ENCODE assay signal across 8 cellular contexts in genomic region chr12:124568431-124569374, GRCh38. TPM values are rescaled to one million over a fixed set of nuclear protein-coding genes. Genes with fewer than 3 reads are reported as not detected.
DNase-seq lines count a peak whose midpoint lies in the region; ATAC-seq and TF ChIP-seq lines count a peak whose summit lies in the region.

No MANE protein-coding gene starts in this region.

- H3F3A ChIP-seq in MM.1S (ENCODE audit: insufficient read depth, low read length): peaks cover 4% of the 10 kb centered on the region; the same call in 1 of the 2 replicates

- no peaks in the 10 kb centered on the region for H3K9me3 ChIP-seq in MM.1S (replicated peaks; ENCODE audit: insufficient read depth, low read length)
- H3K9me3 ChIP-seq in uterus: no peaks in the 10 kb centered on the region

- H3K4me3 ChIP-seq in GM12865 (ENCODE audit: low read depth, low read length): peak overlapping the region; percentile 8
- H3K4me3 ChIP-seq in MM.1S (ENCODE audit: low read length): no peak overlapping the region; the same call in 1 of the 2 replicates
- no peak overlapping the region for H3K4me3 ChIP-seq in fibroblast of pulmonary artery (replicated peaks; ENCODE audit: low read depth, low read length)
- peak overlapping the region in 1 of 2 donors; percentile 37 for H3K4me3 ChIP-seq in uterus

- H3K27ac ChIP-seq in MM.1S (ENCODE audit: low read length) (peak overlapping the region; percentile 66; the same call in 1 of the 2 replicates), uterus (peak overlapping the region; percentile 92 to 96)

- TF ChIP-seq POLR2A in uterus (IDR thresholded peaks at IDR 0.05): no peak

- H3K9ac ChIP-seq in MM.1S (ENCODE audit: low read length): peak overlapping the region; percentile 47; the same call in 1 of the 2 replicates

- no peaks in the 10 kb centered on the region for H3K27me3 Mint-ChIP-seq in WTC11 (ENCODE audit: low read depth)
- no peaks in the 10 kb centered on the region for H3K27me3 Mint-ChIP-seq in naive B cell

- CTCF ChIA-PET in WTC11 (lab: Charles Lee): interaction anchor here (0.7 to 2.0 kb wide), 13 partner anchors 17 to 423 kb away, joined by 3 to 15 read pairs (median 3); no protein-coding TSS in a partner anchor

- H3K4me3 Mint-ChIP-seq in WTC11 (peak overlapping the region; percentile 79), naive B cell (peak overlapping the region; percentile 85 to 93 (median 88))

- peak; percentile 72 for TF ChIP-seq CTCF in AG09319 (IDR thresholded peaks at IDR 0.05; ENCODE audit: low read depth, low read length)
- TF ChIP-seq CTCF in GM12865 (IDR thresholded peaks at IDR 0.05; ENCODE audit: insufficient read depth, low read depth, low read length, missing control alignments): no peak
- peak; percentile 41 for TF ChIP-seq CTCF in MM.1S (IDR thresholded peaks at IDR 0.05; ENCODE audit: low read length)
- no peak for TF ChIP-seq CTCF in WTC11 (IDR thresholded peaks at IDR 0.05)
- TF ChIP-seq CTCF in fibroblast of pulmonary artery (IDR thresholded peaks at IDR 0.05; ENCODE audit: low read length, missing control alignments): peak; percentile 57
- TF ChIP-seq CTCF in uterus (IDR thresholded peaks at IDR 0.05): peak in 3 of 4 experiments; percentile 2 to 53 (median 52)

- H3K27ac Mint-ChIP-seq in WTC11: no peak overlapping the region
- peak overlapping the region; percentile 58 to 93 (median 80) for H3K27ac Mint-ChIP-seq in naive B cell

- intact Hi-C loops in uterus (cut with DNase I; ENCODE audit: low total_unique reads): loop anchor here (10.0 kb wide), 1 partner anchor 196 kb away; no protein-coding TSS in a partner anchor

- H3K9me3 Mint-ChIP-seq in WTC11 (no peaks in the 10 kb centered on the region), naive B cell (no peaks in the 10 kb centered on the region)

- H3K36me3 ChIP-seq in MM.1S (replicated peaks; ENCODE audit: insufficient read depth, low read length) (no peaks in the 10 kb centered on the region), uterus (no peaks in the 10 kb centered on the region)

- H3K4me1 ChIP-seq in MM.1S (ENCODE audit: low read length) (peaks cover 7% of the 10 kb centered on the region), uterus (peaks cover 0 to 20% of the 10 kb centered on the region in 2 donors)

- H2AFZ ChIP-seq in MM.1S (ENCODE audit: low read length): no peak overlapping the region

- H4K20me1 ChIP-seq in MM.1S (ENCODE audit: insufficient read depth, low read length): peaks cover 3% of the 10 kb centered on the region; the same call in 1 of the 2 replicates

- peak; percentile 88 for DNase-seq in AG09319 (ENCODE audit: extremely low read depth, low read depth)
- DNase-seq in GM12865 (ENCODE audit: low read depth): peak; percentile 78
- peak; percentile 81 for DNase-seq in MM.1S
- DNase-seq in WTC11 (ENCODE audit: low spot score): peak; percentile 44
- peak; percentile 94 for DNase-seq in fibroblast of pulmonary artery (ENCODE audit: low read depth)
- DNase-seq in naive B cell: peak; percentile 72
- DNase-seq in uterus: peak; percentile 83 to 87
- DNase-seq in central memory CD4-positive, alpha-beta T cell: no peak

- H3K79me2 ChIP-seq in MM.1S (ENCODE audit: low read length): peaks cover 32% of the 10 kb centered on the region

- H3K9me2 ChIP-seq in MM.1S (replicated peaks; ENCODE audit: insufficient read depth, low read length): no peaks in the 10 kb centered on the region

- peaks cover 54% of the 10 kb centered on the region for H3K4me1 Mint-ChIP-seq in WTC11
- peaks cover 21 to 38% (median 27%) of the 10 kb centered on the region in 3 donors for H3K4me1 Mint-ChIP-seq in naive B cell

- POLR2A ChIA-PET in WTC11 (lab: Charles Lee): interaction anchor here (0.7 to 0.8 kb wide), 3 partner anchors 68 to 139 kb away, joined by 4 to 7 read pairs (median 4); no protein-coding TSS in a partner anchor

- H3K4me2 ChIP-seq in MM.1S (ENCODE audit: low read depth, low read length): peak overlapping the region; percentile 60

- ATAC-seq in WTC11: peak; percentile 8
- ATAC-seq in naive B cell (ENCODE audit: low read depth in 2 of 2): peak; percentile 45 to 47

- H3K36me3 Mint-ChIP-seq in WTC11 (no peaks in the 10 kb centered on the region), naive B cell (no peaks in the 10 kb centered on the region)

- no peaks in the 10 kb centered on the region for H3K27me3 ChIP-seq in MM.1S (replicated peaks; ENCODE audit: insufficient read depth, low read length)
- H3K27me3 ChIP-seq in uterus: no peaks in the 10 kb centered on the region

TF ChIP-seq in WTC11, 78 proteins besides CTCF, POLR2A, EP300 and RAD21 (continues in another document):
- TF ChIP-seq IRF1 (CRISPR knock-in tag; IDR thresholded peaks at IDR 0.05) (no peak), AR (CRISPR knock-in tag; IDR thresholded peaks at IDR 0.05) (no peak), RELA (CRISPR knock-in tag; IDR thresholded peaks at IDR 0.05; ENCODE audit: borderline replicate concordance) (no peak), EMX1 (CRISPR knock-in tag; IDR thresholded peaks at IDR 0.05) (no peak), ZBTB43 (CRISPR knock-in tag; IDR thresholded peaks at IDR 0.05) (no peak), USF1 (CRISPR knock-in tag; IDR thresholded peaks at IDR 0.05) (no peak), SMAD4 (CRISPR knock-in tag; IDR thresholded peaks at IDR 0.05) (no peak), ZBTB21 (CRISPR knock-in tag; IDR thresholded peaks at IDR 0.05; ENCODE audit: borderline replicate concordance) (no peak)

RNA-seq across cellular contexts. Expression of gene NCOR2, which starts 1.3 kb away (rescaled TPM):
- total RNA-seq in WTC11 (2021) (283 to 326 TPM (median 304 TPM) in 3 replicates), uterus (100 to 1,000 TPM in 2 of 4 donors, 10 to 100 TPM in 2; 65.1 to 436 (median 102) TPM)
- polyA plus RNA-seq in naive B cell (ENCODE audit: low read depth in 6 of 6): 10 to 100 TPM in 1 of 6 donors, 1 to 10 TPM in 5; 2.4 to 15.8 (median 4.0) TPM

Comparison
In these comparisons a context has a peak if more than half of its experiments do, and no peak if none do; other contexts are left out.
1. CTCF ChIP-seq: peak in AG09319 (single experiment), MM.1S (single experiment), fibroblast of pulmonary artery (single experiment) and uterus (3 of 4); none in GM12865 (single experiment) and WTC11 (single experiment).